20 cellular contexts compared by ENCODE assay signal in the genomic region with DNA sequence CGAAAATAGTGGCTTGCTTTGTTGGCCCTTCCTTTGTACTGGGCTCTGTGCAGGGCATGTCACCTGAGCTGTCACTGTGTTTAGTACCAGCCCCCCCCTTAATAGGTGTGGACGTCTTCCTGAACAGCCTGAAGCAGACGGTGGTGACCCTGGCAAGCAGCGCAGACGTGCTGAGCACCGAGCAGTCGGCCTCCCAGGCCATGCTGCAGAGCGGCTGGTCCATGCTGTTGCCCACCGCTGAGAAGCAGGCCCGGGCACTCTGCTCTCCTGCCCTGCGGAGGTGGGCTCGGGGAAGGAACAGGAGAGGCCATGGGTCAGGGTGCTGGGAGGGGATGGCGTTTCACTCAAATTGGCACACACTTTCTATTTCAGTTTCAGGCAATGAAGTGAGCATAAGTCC. TPM values are rescaled to one million over a fixed set of nuclear protein-coding genes. Genes with fewer than 3 reads are reported as not detected.
"Had no signal": no experiment of that assay in that cellular context is flagged by ENCODE, and none has a peak within 500 bp of the region (broad histone marks: within the 10 kb centered on the region; RNA-seq: fewer than 3 reads in every experiment).

No MANE protein-coding gene starts in this region.

RNA-seq across cellular contexts. Expression of a gene that starts 22.8 kb away (rescaled TPM):
- total RNA-seq: naive thymus-derived CD4-positive, alpha-beta T cell; natural killer cell; omental fat pad; ovary; prostate gland; pulmonary artery endothelial cell; right atrium auricular region; sciatic nerve; smooth muscle cell; spleen; stomach; subcutaneous adipose tissue; temporal lobe; thoracic aorta; thyroid gland; tibial nerve; upper lobe of left lung; ureter; vagina had no signal
- polyA plus RNA-seq: naive thymus-derived CD4-positive, alpha-beta T cell; neural cell; ovary; smooth muscle cell; spleen; stomach had no signal

RNA-seq across cellular contexts. Expression of a gene that starts 43.3 kb away (rescaled TPM):
- total RNA-seq: smooth muscle cell, vagina had no signal
- polyA plus RNA-seq: naive thymus-derived CD4-positive, alpha-beta T cell; neural cell; smooth muscle cell had no signal
